8 cellular contexts compared by ENCODE assay signal in genomic region chr2:121736140-121736461, GRCh38. TPM values are rescaled to one million over a fixed set of nuclear protein-coding genes. Genes with fewer than 3 reads are reported as not detected.
DNase-seq lines count a peak whose midpoint lies in the region; ATAC-seq, FAIRE-seq and TF ChIP-seq lines count a peak whose summit lies in the region.

No MANE protein-coding gene starts in this region.

- peak overlapping the region; percentile 53 to 82 for H3K27ac ChIP-seq in right atrium auricular region
- H3K27ac ChIP-seq in GM12878 (ENCODE audit: control insufficient read depth, insufficient read depth): peak overlapping the region; percentile 90
- peak overlapping the region; percentile 58 for H3K27ac ChIP-seq in mesodermal cell (ENCODE audit: low read depth, low read length, severe bottlenecking)
- H3K27ac ChIP-seq in aorta (ENCODE audit: low read depth in 1 of 2, low read length in 2 of 2): peak overlapping the region in 1 of 2 donors; percentile 28

- TF ChIP-seq EP300 in GM12878 (IDR thresholded peaks at IDR 0.05; ENCODE audit: borderline replicate concordance in 1 of 2, control insufficient read depth in 1 of 2, low read depth in 2 of 2, low read length in 2 of 2): no peak

- in situ Hi-C loops in GM12878 (cut with MboI): no loop called here

- DNase-seq in right atrium auricular region (ENCODE audit: low spot score) (no peak), cardiac septum (ENCODE audit: low spot score) (no peak), GM12878 (ENCODE audit: low read depth, low spot score) (no peak), aorta (no peak), mucosa of gallbladder (ENCODE audit: low spot score) (no peak)
- DNase-seq in activated CD4-positive, alpha-beta T cell treated with anti-CD3 and anti-CD28 coated beads, Interleukin-2, amount 50 U/mL, for 4 hours: no peak

- peak overlapping the region; percentile 79 to 91 for H3K4me3 ChIP-seq in right atrium auricular region
- peak overlapping the region; percentile 86 for H3K4me3 ChIP-seq in GM12878
- peak overlapping the region; percentile 99 for H3K4me3 ChIP-seq in mesodermal cell (ENCODE audit: extremely low read depth, insufficient read depth, low read length, poor library complexity, severe bottlenecking)
- H3K4me3 ChIP-seq in aorta (ENCODE audit: low read length in 2 of 2): peak overlapping the region; percentile 22 to 73

- H3K4me2 ChIP-seq in GM12878 (ENCODE audit: control insufficient read depth, insufficient read depth): peak overlapping the region; percentile 68

- TF ChIP-seq CTCF in right atrium auricular region (IDR thresholded peaks at IDR 0.05) (no peak), GM12878 (IDR thresholded peaks at IDR 0.05 in 2 of 3, conservative IDR thresholded peaks at IDR 0.05 in 1 of 3; ENCODE audit: control insufficient read depth in 2 of 3, extremely low read depth in 1 of 3, insufficient read depth in 1 of 3, low read depth in 3 of 3, low read length in 3 of 3) (no peak)

- TF ChIP-seq POLR2A in GM12878 (IDR thresholded peaks at IDR 0.05; ENCODE audit: low read depth, low read length): no peak

- H3K9me3 ChIP-seq in right atrium auricular region: no peaks in the 10 kb centered on the region
- H3K9me3 ChIP-seq in GM12878 (replicated peaks; ENCODE audit: control insufficient read depth, insufficient read depth, low read length): no peaks in the 10 kb centered on the region
- no peaks in the 10 kb centered on the region for H3K9me3 ChIP-seq in mesodermal cell (ENCODE audit: control insufficient read depth, low read length)
- no peaks in the 10 kb centered on the region for H3K9me3 ChIP-seq in aorta (ENCODE audit: control insufficient read depth, low read length)

- no TSS peak for BruUV-seq in GM12878 (replicated peaks; lab: Mats Ljungman, UMichigan)

- peak overlapping the region; percentile 85 for H2AFZ ChIP-seq in GM12878 (ENCODE audit: control insufficient read depth, low read depth, low read length)

- intact Hi-C loops in cardiac septum (cut with DNase I): loop anchor here (1.0 kb wide), 2 partner anchors 19 to 206 kb away; partner anchors contain the start of genes RNU4ATAC and TSN
- intact Hi-C loops in GM12878 (cut with micrococcal nuclease; ENCODE audit: unreplicated experiment): loop anchor here (1.0 to 5.0 kb wide), 2 partner anchors 87 to 204 kb away; partner anchors contain the start of genes CLASP1 and RNU4ATAC
- intact Hi-C loops in aorta (cut with DNase I): loop anchor here in 1 of 2 donors (1.0 to 5.0 kb wide), 2 partner anchors 19 to 204 kb away; partner anchors contain the start of genes RNU4ATAC and TSN

- no peak for TF ChIP-seq RAD21 in GM12878 (IDR thresholded peaks at IDR 0.05; ENCODE audit: insufficient read depth, low read depth, low read length)

- WGBS in GM12878 (ENCODE audit: insufficient coverage, insufficient replicate concordance, low lambda C conversion rate, missing lambda C conversion rate): under 1% methylated on average over 8 of the region's 8 CpGs
- WGBS in mesodermal cell (ENCODE audit: insufficient coverage in 2 of 2), 2 experiments: 0 to 2% methylated on average over 7 to 8 of the region's 8 CpGs
- WGBS in aorta, 2 donors: 0% methylated on average over 8 of the region's 8 CpGs

- no peak for FAIRE-seq in GM12878 (lab: Jason Lieb, UNC)

- RAD21 ChIA-PET in GM12878 (lab: Charles Lee; ENCODE audit: unreplicated experiment): interaction anchor here (1.0 kb wide), 1 partner anchor 233 kb away, joined by 3 read pairs; no protein-coding TSS in a partner anchor

- ATAC-seq in GM12878 (no peak; the same call in 2 of the 3 replicates), aorta (ENCODE audit: low FRiP score) (no peak), HG03565 (IDR thresholded peaks at IDR 0.05; ENCODE audit: unreplicated experiment) (no peak)

- peaks cover 31% of the 10 kb centered on the region for H3K79me2 ChIP-seq in GM12878 (ENCODE audit: control insufficient read depth, insufficient read depth, low read length)

- H3K27me3 ChIP-seq in right atrium auricular region: no peaks in the 10 kb centered on the region
- H3K27me3 ChIP-seq in GM12878 (replicated peaks in 1 of 2; ENCODE audit: control insufficient read depth in 2 of 2, insufficient read depth in 2 of 2, low read length in 1 of 2): no peaks in the 10 kb centered on the region
- H3K27me3 ChIP-seq in aorta (ENCODE audit: control insufficient read depth in 1 of 2, insufficient read depth in 2 of 2, low read length in 1 of 2): no peaks in the 10 kb centered on the region

- SMC1A ChIA-PET in GM12878 (lab: Charles Lee; ENCODE audit: uncharacterized antibody, unreplicated experiment): interaction anchor here (1.3 to 1.9 kb wide), 3 partner anchors 14 to 208 kb away, joined by 3 to 5 read pairs (median 4); no protein-coding TSS in a partner anchor

- CTCF ChIA-PET in GM12878 (lab: Yijun Ruan, JAX): interaction anchor here (0.6 to 1.9 kb wide), 6 partner anchors 20 to 325 kb away, joined by 3 to 6 read pairs (median 4); partner anchors contain the start of genes RNU4ATAC and TSN

- peaks cover 0 to 12% of the 10 kb centered on the region in 2 donors for H3K4me1 ChIP-seq in right atrium auricular region
- no peaks in the 10 kb centered on the region; the same call in 1 of the 2 replicates for H3K4me1 ChIP-seq in GM12878 (ENCODE audit: control insufficient read depth, insufficient read depth, low read length)
- peaks cover 3% of the 10 kb centered on the region for H3K4me1 ChIP-seq in mesodermal cell (ENCODE audit: control insufficient read depth, insufficient read depth, low read length, poor library complexity, severe bottlenecking)
- H3K4me1 ChIP-seq in aorta (ENCODE audit: control insufficient read depth in 1 of 2, insufficient read depth in 2 of 2, low read length in 2 of 2): no peaks in the 10 kb centered on the region

- H3K36me3 ChIP-seq in right atrium auricular region (peaks cover 20% of the 10 kb centered on the region), GM12878 (ENCODE audit: control insufficient read depth in 2 of 2, insufficient read depth in 2 of 2, low read length in 1 of 2) (peaks cover 7 to 22% of the 10 kb centered on the region in 2 experiments), mesodermal cell (ENCODE audit: control insufficient read depth, insufficient read depth, low read length) (peaks cover 34% of the 10 kb centered on the region), aorta (ENCODE audit: control insufficient read depth in 1 of 2, insufficient read depth in 2 of 2, low read length in 1 of 2) (peaks cover 0 to 3% of the 10 kb centered on the region in 2 donors)

- H4K20me1 ChIP-seq in GM12878 (ENCODE audit: control insufficient read depth, insufficient read depth): no peaks in the 10 kb centered on the region

- peak overlapping the region; percentile 97 for H3K9ac ChIP-seq in GM12878 (ENCODE audit: control insufficient read depth, insufficient read depth, low read length)

- POLR2A ChIA-PET in GM12878 (lab: Charles Lee): interaction anchor here (0.6 to 2.9 kb wide), 11 partner anchors 8 to 289 kb away, joined by 3 to 19 read pairs (median 5); partner anchors contain the start of genes CLASP1 and RNU4ATAC

RNA-seq across cellular contexts. Expression of gene NIFK, which starts 0.6 kb away (rescaled TPM):
- 10 to 100 TPM; 13.3 to 14.9 TPM for total RNA-seq in right atrium auricular region
- 28.8 TPM for total RNA-seq in cardiac septum
- total RNA-seq in GM12878 (2013; cell fraction: nucleolus; rRNA removed): 42.7 and 44.0 TPM in 2 replicates
- 104 and 109 TPM in 2 replicates for total RNA-seq in GM12878 (2014; rRNA removed)
- total RNA-seq in GM12878 (2014; rRNA removed; fragmentation: Illumina TruSeq; extraction: Trizol): 145 and 157 TPM in 2 replicates
- 91.1 and 92.9 TPM in 2 replicates for total RNA-seq in GM12878 (2021)
- 28.5 TPM for polyA plus RNA-seq in GM12878 (2011; ENCODE audit: low read depth)
- 47.2 and 79.2 TPM in 2 replicates for polyA plus RNA-seq in GM12878 (2011; rRNA removed)
- polyA plus RNA-seq in GM12878 (2011; cell fraction: cytosol; rRNA removed): 17.6 and 17.8 TPM in 2 replicates
- 17.5 and 29.0 TPM in 2 replicates for polyA plus RNA-seq in GM12878 (2011; cell fraction: nucleus; rRNA removed)
- polyA plus RNA-seq in GM12878 (2012): 45.2 and 56.4 TPM in 2 replicates
- polyA plus RNA-seq in GM12878 (2014; fragmentation: Illumina TruSeq; extraction: Trizol): 286 and 334 TPM in 2 replicates
- 100 to 1,000 TPM; 156 to 171 TPM for polyA plus RNA-seq in GM12878 (2014; fragmentation: Nextera tagmentation; extraction: Ambion mirVana)
- 57.9 and 61.7 TPM in 2 replicates for polyA plus RNA-seq in GM12878 (2014; rRNA removed)
- 100 to 1,000 TPM; 164 to 183 TPM for polyA plus RNA-seq in GM12878 (2016; fragmentation: Nextera tagmentation; extraction: Ambion mirVana)
- polyA minus RNA-seq in GM12878 (2011; rRNA and poly(A)+ RNA removed): 16.8 TPM in 2 replicates
- polyA minus RNA-seq in GM12878 (2011; cell fraction: cytosol; rRNA and poly(A)+ RNA removed): 11.6 and 17.8 TPM in 2 replicates
- polyA minus RNA-seq in GM12878 (2011; cell fraction: nucleus; rRNA and poly(A)+ RNA removed): 7.7 and 19.3 TPM in 2 replicates
- 62.9 TPM for polyA plus RNA-seq in mesodermal cell (2013, experiment 1 of 2)
- 67.3 TPM for polyA plus RNA-seq in mesodermal cell (2013, experiment 2 of 2)
- total RNA-seq in aorta: 10 to 100 TPM; 33.8 to 35.0 TPM
- 10 to 100 TPM; 22.1 to 32.8 TPM for polyA plus RNA-seq in aorta
- 27.8 TPM for total RNA-seq in mucosa of gallbladder

RNA-seq across cellular contexts. Expression of gene TSN, which starts 19.4 kb away (rescaled TPM):
- total RNA-seq in right atrium auricular region (10 to 100 TPM; 22.4 to 30.9 TPM), cardiac septum (43.9 TPM), GM12878 (2014; rRNA removed) (45.6 and 56.0 TPM in 2 replicates), GM12878 (2014; rRNA removed; fragmentation: Illumina TruSeq; extraction: Trizol) (50.8 and 55.4 TPM in 2 replicates), GM12878 (2021) (58.3 and 61.4 TPM in 2 replicates), aorta (10 to 100 TPM; 37.5 to 37.7 TPM), mucosa of gallbladder (76.5 TPM)
- total RNA-seq in GM12878 (2013; cell fraction: nucleolus; rRNA removed): 26.6 and 33.4 TPM in 2 replicates
- polyA plus RNA-seq in GM12878 (2011; ENCODE audit: low read depth): 23.5 TPM
- polyA plus RNA-seq in GM12878 (2011; rRNA removed) (56.9 and 76.0 TPM in 2 replicates), GM12878 (2014; fragmentation: Illumina TruSeq; extraction: Trizol) (50.5 and 56.7 TPM in 2 replicates), GM12878 (2014; fragmentation: Nextera tagmentation; extraction: Ambion mirVana) (100 to 1,000 TPM in 1 of 2 experiments, 10 to 100 TPM in 1; 67.5 to 102 TPM), GM12878 (2014; rRNA removed) (43.2 and 55.1 TPM in 2 replicates), GM12878 (2016; fragmentation: Nextera tagmentation; extraction: Ambion mirVana) (100 to 1,000 TPM in 1 of 2 experiments, 10 to 100 TPM in 1; 98.3 to 102 TPM), aorta (10 to 100 TPM; 24.4 to 27.2 TPM)
- polyA plus RNA-seq in GM12878 (2011; cell fraction: cytosol; rRNA removed): 31.8 and 39.5 TPM in 2 replicates
- polyA plus RNA-seq in GM12878 (2011; cell fraction: nucleus; rRNA removed): 11.6 and 16.5 TPM in 2 replicates
- polyA plus RNA-seq in GM12878 (2012): 28.1 and 34.0 TPM in 2 replicates
- 30.9 and 33.1 TPM in 2 replicates for polyA minus RNA-seq in GM12878 (2011; rRNA and poly(A)+ RNA removed)
- 16.4 and 28.1 TPM in 2 replicates for polyA minus RNA-seq in GM12878 (2011; cell fraction: cytosol; rRNA and poly(A)+ RNA removed)
- 21.3 and 40.7 TPM in 2 replicates for polyA minus RNA-seq in GM12878 (2011; cell fraction: nucleus; rRNA and poly(A)+ RNA removed)
- 81.4 TPM for polyA plus RNA-seq in mesodermal cell (2013, experiment 1 of 2)
- polyA plus RNA-seq in mesodermal cell (2013, experiment 2 of 2): 70.4 TPM

Comparison
In these comparisons a context has a peak if more than half of its experiments do, and no peak if none do; other contexts are left out.
1. H3K4me3 ChIP-seq: peak in every context shown above with its lines; median percentile 99 in mesodermal cell; 86 in GM12878; 85 in right atrium auricular region; 48 in aorta.